ENCODE assay signal across 23 cellular contexts in the genomic region with DNA sequence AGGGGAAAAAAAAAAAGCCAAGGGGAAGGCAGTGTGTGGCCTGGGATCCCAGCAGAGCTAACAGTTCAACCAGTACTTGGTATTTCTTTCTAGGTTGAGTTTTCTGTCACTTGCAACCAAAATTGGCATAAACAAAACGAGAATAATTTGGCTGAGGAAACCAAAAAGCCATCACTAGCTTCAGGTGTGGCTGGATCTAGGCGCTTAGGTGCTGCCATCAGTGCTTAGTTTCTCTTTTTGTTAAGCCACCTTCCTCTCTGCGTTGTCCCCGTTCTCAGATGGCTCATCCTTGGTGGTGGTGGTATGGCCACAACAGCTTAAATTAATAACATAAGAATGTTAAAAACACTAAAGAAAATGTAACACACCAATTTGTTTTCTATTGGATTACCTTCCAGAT. TPM values are rescaled to one million over a fixed set of nuclear protein-coding genes. Genes with fewer than 3 reads are reported as not detected.
DNase-seq lines count a peak whose midpoint lies in the region; ATAC-seq, FAIRE-seq and TF ChIP-seq lines count a peak whose summit lies in the region.
"Had no signal": no experiment of that assay in that cellular context is flagged by ENCODE, and none has a peak within 500 bp of the region (broad histone marks: within the 10 kb centered on the region; RNA-seq: fewer than 3 reads in every experiment).

No MANE protein-coding gene starts in this region.

- H3K9me3 ChIP-seq in HepG2 (ENCODE audit: low read length) (no peaks in the 10 kb centered on the region), right lobe of liver (no peaks in the 10 kb centered on the region), kidney (ENCODE audit: control insufficient read depth in 1 of 2, low read length in 2 of 2) (no peaks in the 10 kb centered on the region)

- ATAC-seq in HepG2: no peak
- no peak for ATAC-seq in right lobe of liver
- ATAC-seq in GM18517 (IDR thresholded peaks at IDR 0.05; ENCODE audit: unreplicated experiment): no peak
- ATAC-seq: GM12878, HCT116 had no signal

- H3K4me1 ChIP-seq in HepG2 (ENCODE audit: insufficient read depth, low read length): peaks cover 27% of the 10 kb centered on the region
- H3K4me1 ChIP-seq in right lobe of liver: peaks cover 0 to 16% (median 0%) of the 10 kb centered on the region in 4 donors
- H3K4me1 ChIP-seq in kidney (ENCODE audit: control insufficient read depth in 1 of 2, insufficient read depth in 1 of 2, low read depth in 1 of 2, low read length in 2 of 2): peaks cover 16 to 28% of the 10 kb centered on the region in 2 donors

- 85% methylated on average over 4 of the region's 4 CpGs for WGBS in HepG2 (ENCODE audit: low lambda C conversion rate)
- 93% methylated on average over 4 of the region's 4 CpGs for WGBS in right lobe of liver (ENCODE audit: insufficient coverage, low coverage, low lambda C conversion rate, missing lambda C conversion rate)

- H3K4me3 ChIP-seq in HepG2 (replicated peaks in 1 of 3; ENCODE audit: insufficient read depth in 1 of 3, low read depth in 2 of 3, low read length in 3 of 3) (no peak overlapping the region), right lobe of liver (no peak overlapping the region), kidney (ENCODE audit: low read length in 2 of 2) (peak overlapping the region in 1 of 2 donors; percentile 63)
- H3K4me3 ChIP-seq: GM12878 had no signal

- no peak overlapping the region for H3K4me2 ChIP-seq in HepG2 (ENCODE audit: low read depth, low read length)

- in situ Hi-C loops in HepG2 (cut with HindIII; ENCODE audit: extremely low pct_ligation_motif_present, low pct_unique_long_range_greater_than_20kb): no loop called here

- no peak for TF ChIP-seq CTCF in HepG2 (CRISPR knock-in tag; IDR thresholded peaks at IDR 0.05)
- no peak for TF ChIP-seq CTCF in right lobe of liver (IDR thresholded peaks at IDR 0.05)
- no peak for TF ChIP-seq CTCF in kidney (IDR thresholded peaks at IDR 0.05; ENCODE audit: borderline replicate concordance, extremely low read depth, insufficient read depth)

- no peaks in the 10 kb centered on the region for H4K20me1 ChIP-seq in HepG2 (ENCODE audit: insufficient read depth, low read length)

- H3K27me3 ChIP-seq in HepG2 (ENCODE audit: control insufficient read depth in 1 of 2, insufficient read depth in 2 of 2, low read length in 2 of 2) (peaks cover 15 to 42% of the 10 kb centered on the region in 2 experiments), right lobe of liver (no peaks in the 10 kb centered on the region)

- no peak overlapping the region for H3K9ac ChIP-seq in HepG2 (ENCODE audit: insufficient read depth, low read depth, low read length)
- H3K9ac ChIP-seq in kidney (ENCODE audit: low read length in 2 of 2): no peak overlapping the region

- H3K79me2 ChIP-seq in HepG2 (ENCODE audit: insufficient read depth, low read length): no peaks in the 10 kb centered on the region

- TF ChIP-seq EP300 in HepG2 (IDR thresholded peaks at IDR 0.05; ENCODE audit: low read depth in 2 of 2, low read length in 2 of 2) (no peak), HepG2 (CRISPR knock-in tag; IDR thresholded peaks at IDR 0.05; ENCODE audit: borderline replicate concordance) (no peak)

- H3K36me3 ChIP-seq in HepG2 (replicated peaks in 1 of 2; ENCODE audit: control insufficient read depth in 1 of 2, insufficient read depth in 2 of 2, low read length in 2 of 2) (no peaks in the 10 kb centered on the region), right lobe of liver (no peaks in the 10 kb centered on the region), kidney (ENCODE audit: control insufficient read depth in 1 of 2, insufficient read depth in 2 of 2, low read length in 2 of 2) (peaks cover 4 to 12% of the 10 kb centered on the region in 2 donors)

- BruUV-seq in HepG2 (replicated peaks; lab: Mats Ljungman, UMichigan): no TSS peak

- TF ChIP-seq POLR2A in HepG2 (IDR thresholded peaks at IDR 0.05; ENCODE audit: insufficient read depth in 1 of 2, low read depth in 2 of 2, low read length in 2 of 2): no peak
- no peak for TF ChIP-seq POLR2A in right lobe of liver (IDR thresholded peaks at IDR 0.05)

- DNase-seq in HepG2 (ENCODE audit: low spot score): no peak
- no peak for DNase-seq in right lobe of liver
- DNase-seq in kidney: no peak
- no peak for DNase-seq in substantia nigra (lab: John Stamatoyannopoulos, UW)
- no peak for DNase-seq in stimulated activated CD4-positive, alpha-beta T cell treated with anti-CD3 and anti-CD28 coated beads, Interleukin-4, amount 100 ng/mL, for 24 hours
- DNase-seq in stimulated activated CD4-positive, alpha-beta T cell treated with anti-CD3 and anti-CD28 coated beads, Interleukin-1b, Interleukin-23, amount 100 ng/mL, for 48 hours: no peak
- DNase-seq: DMS53, EL, GDM1, NCI-H1048, NCI-H1417, NCI-H1694, NCI-H2029 treated with DMSO at 0.1 percent for 48 hours, NCI-H510A, NCI-H69, SHP77 had no signal

- no peak overlapping the region for H3K27ac ChIP-seq in HepG2 (ENCODE audit: extremely low read length, insufficient read depth, low read length)
- peak overlapping the region in 1 of 3 donors; percentile 20 for H3K27ac ChIP-seq in right lobe of liver
- H3K27ac ChIP-seq in kidney (ENCODE audit: low read depth in 2 of 2, low read length in 2 of 2): peak overlapping the region; percentile 65 to 92
- peak overlapping the region; percentile 0 for H3K27ac ChIP-seq in substantia nigra (ENCODE audit: low read depth, low read length, poor library complexity, severe bottlenecking)
- H3K27ac ChIP-seq: HL-60, RWPE1 had no signal

- POLR2A ChIA-PET in HepG2 (lab: Yijun Ruan, JAX): no interaction called here

- FAIRE-seq in HepG2 (lab: Jason Lieb, UNC) (no peak), kidney (lab: Jason Lieb, UNC) (no peak)
- FAIRE-seq: D721Med, GM12878, H1 had no signal

- CTCF ChIA-PET in HepG2 (lab: Yijun Ruan, JAX; ENCODE audit: low intra/inter-chr PET ratio, low total read pairs): no interaction called here

- intact Hi-C loops in HepG2 (cut with micrococcal nuclease; ENCODE audit: unreplicated experiment): no loop called here
- intact Hi-C loops in right lobe of liver (cut with DNase I): no loop called here
- intact Hi-C loops in kidney (cut with DNase I): no loop called here

- no peak for TF ChIP-seq RAD21 in HepG2 (CRISPR knock-in tag; IDR thresholded peaks at IDR 0.05)

- H2AFZ ChIP-seq in HepG2 (ENCODE audit: low read length): no peak overlapping the region

TF ChIP-seq in HepG2, 621 proteins besides CTCF, POLR2A, EP300 and RAD21:
- TF ChIP-seq ZNF329 (CRISPR knock-in tag; IDR thresholded peaks at IDR 0.05; ENCODE audit: low read depth): peak; percentile 98
- TF ChIP-seq ZNF260 (CRISPR knock-in tag; IDR thresholded peaks at IDR 0.05; ENCODE audit: borderline replicate concordance, low read depth): no peak
- TF ChIP-seq SIN3A (IDR thresholded peaks at IDR 0.05; ENCODE audit: borderline replicate concordance, low read depth, low read length): no peak
- no peak for TF ChIP-seq ZNF326 (CRISPR knock-in tag; IDR thresholded peaks at IDR 0.05; ENCODE audit: borderline replicate concordance)

RNA-seq across cellular contexts. Expression of a gene that starts 2.4 kb away (rescaled TPM):
- 0.09 and 0.17 TPM in 2 replicates for total RNA-seq in HepG2 (2016; rRNA removed; fragmentation: Illumina TruSeq; extraction: Trizol)
- total RNA-seq in HepG2 (2016; cell fraction: cytosol; rRNA removed; fragmentation: Illumina TruSeq; extraction: Trizol; ENCODE audit: low read depth): not detected in 2 replicates
- total RNA-seq in HepG2 (2016; cell fraction: insoluble cytoplasmic fraction; rRNA removed; fragmentation: Illumina TruSeq; extraction: Trizol): 0.19 TPM in 1 of 2 replicates, not detected in the other
- 0.14 and 0.19 TPM in 2 replicates for total RNA-seq in HepG2 (2016; cell fraction: membrane; rRNA removed; fragmentation: Illumina TruSeq; extraction: Trizol)
- 0.25 TPM in 1 of 2 replicates, not detected in the other for total RNA-seq in HepG2 (2016; cell fraction: nucleus; rRNA removed; fragmentation: Illumina TruSeq; extraction: Trizol)
- 0.24 TPM in 1 of 2 replicates, not detected in the other for polyA plus RNA-seq in HepG2 (2011; rRNA removed)
- polyA plus RNA-seq in HepG2 (2011; cell fraction: cytosol; rRNA removed): 0.19 and 0.21 TPM in 2 replicates
- 0.19 TPM in 1 of 2 replicates, not detected in the other for polyA plus RNA-seq in HepG2 (2011; cell fraction: nucleus; rRNA removed)
- 0.51 and 0.62 TPM in 2 replicates for polyA plus RNA-seq in HepG2 (2012)
- polyA plus RNA-seq in HepG2 (2016; cell fraction: cytosol; fragmentation: Illumina TruSeq; extraction: Trizol; ENCODE audit: low read depth): not detected in 2 replicates
- polyA plus RNA-seq in HepG2 (2016; cell fraction: insoluble cytoplasmic fraction; fragmentation: Illumina TruSeq; extraction: Trizol; ENCODE audit: low read depth): 0.23 and 0.31 TPM in 2 replicates
- 0.17 and 0.29 TPM in 2 replicates for polyA plus RNA-seq in HepG2 (2016; cell fraction: membrane; fragmentation: Illumina TruSeq; extraction: Trizol; ENCODE audit: low read depth)
- polyA plus RNA-seq in HepG2 (2016; cell fraction: nucleus; fragmentation: Illumina TruSeq; extraction: Trizol; ENCODE audit: insufficient read depth, low read depth): 0.20 TPM in 1 of 2 replicates, not detected in the other
- 0.16 and 0.32 TPM in 2 replicates for polyA minus RNA-seq in HepG2 (2011; rRNA and poly(A)+ RNA removed; ENCODE audit: low replicate concordance)
- polyA minus RNA-seq in HepG2 (2011; cell fraction: cytosol; rRNA and poly(A)+ RNA removed): not detected in 2 replicates
- not detected in 2 replicates for polyA minus RNA-seq in HepG2 (2011; cell fraction: nucleus; rRNA and poly(A)+ RNA removed)
- 10 to 100 TPM in 4 of 6 experiments, 1 to 10 TPM in 2; 7.3 to 30.3 (median 10.7) TPM for total RNA-seq in right lobe of liver
- total RNA-seq in kidney: 129 TPM
- polyA plus RNA-seq in kidney (ENCODE audit: insufficient read depth, low read depth, low replicate concordance): 280 TPM
- total RNA-seq: GM12878 had no signal

Comparison
In these comparisons a context has a peak if more than half of its experiments do, and no peak if none do; other contexts are left out.
1. RNA of a gene that starts 2.4 kb away (total RNA-seq): 129 TPM in kidney (single experiment) and 7.3 to 30.3 TPM in right lobe of liver; 0.09 to 0.25 TPM in HepG2; every median in the first group is over 4 times any median in the second.